Comparison of ENCODE assay signal across 15 cellular contexts in genomic region chr6:33521790-33522091, GRCh38. TPM values are rescaled to one million over a fixed set of nuclear protein-coding genes. Genes with fewer than 3 reads are reported as not detected.
DNase-seq lines count a peak whose midpoint lies in the region; ATAC-seq and TF ChIP-seq lines count a peak whose summit lies in the region.
"Had no signal": no experiment of that assay in that cellular context is flagged by ENCODE, and none has a peak within 500 bp of the region (broad histone marks: within the 10 kb centered on the region; RNA-seq: fewer than 3 reads in every experiment).

No MANE protein-coding gene starts in this region.

- H3K4me2 ChIP-seq in neural progenitor cell = no peak overlapping the region
- H3K4me2 ChIP-seq in MM.1S (ENCODE audit: low read depth, low read length) = no peak overlapping the region
- H3K4me2 ChIP-seq: A549 had no signal

- peaks cover 3% of the 10 kb centered on the region for H3K4me1 Mint-ChIP-seq in neural progenitor cell
- no peaks in the 10 kb centered on the region for H3K4me1 Mint-ChIP-seq in activated CD4-positive, alpha-beta T cell treated with anti-CD3 and anti-CD28 coated beads, Interleukin-2, amount 10 ng/mL, durations not matched to agents 24 days and 14 days

- H2AFZ ChIP-seq in neural progenitor cell (replicated peaks) (no peak overlapping the region), MM.1S (ENCODE audit: low read length) (no peak overlapping the region)

- H3K4me1 ChIP-seq in neural progenitor cell (no peaks in the 10 kb centered on the region), MM.1S (ENCODE audit: low read length) (no peaks in the 10 kb centered on the region)
- H3K4me1 ChIP-seq: A549, Caco-2, HAP-1 had no signal

- no peaks in the 10 kb centered on the region for H3K27me3 ChIP-seq in neural progenitor cell
- H3K27me3 ChIP-seq in MM.1S (replicated peaks; ENCODE audit: insufficient read depth, low read length) = peaks cover 10% of the 10 kb centered on the region

- H3K27ac Mint-ChIP-seq in neural progenitor cell = peak overlapping the region; percentile 21
- H3K27ac Mint-ChIP-seq in activated CD4-positive, alpha-beta T cell treated with anti-CD3 and anti-CD28 coated beads, Interleukin-2, amount 10 ng/mL, durations not matched to agents 24 days and 14 days = no peak overlapping the region
- H3K27ac Mint-ChIP-seq: CD4-positive, alpha-beta T cell had no signal

- H4K20me1 ChIP-seq in neural progenitor cell (ENCODE audit: low read depth) = no peaks in the 10 kb centered on the region
- no peaks in the 10 kb centered on the region for H4K20me1 ChIP-seq in MM.1S (ENCODE audit: insufficient read depth, low read length)

- H3K27ac ChIP-seq in neural progenitor cell = no peak overlapping the region
- H3K27ac ChIP-seq in MM.1S (ENCODE audit: low read length) = no peak overlapping the region
- H3K27ac ChIP-seq: 22Rv1, A549, C4-2B had no signal

- no peak overlapping the region for H3K4me3 ChIP-seq in neural progenitor cell
- H3K4me3 ChIP-seq in MM.1S (ENCODE audit: low read length) = no peak overlapping the region
- H3K4me3 ChIP-seq: A549, HAP-1 had no signal

- no peak overlapping the region for H3K4me3 Mint-ChIP-seq in neural progenitor cell
- no peak overlapping the region for H3K4me3 Mint-ChIP-seq in activated CD4-positive, alpha-beta T cell treated with anti-CD3 and anti-CD28 coated beads, Interleukin-2, amount 10 ng/mL, durations not matched to agents 24 days and 14 days
- H3K4me3 Mint-ChIP-seq: CD4-positive, alpha-beta T cell had no signal

- H3K9me2 ChIP-seq in MM.1S (replicated peaks; ENCODE audit: insufficient read depth, low read length) = no peaks in the 10 kb centered on the region

- H3K9ac ChIP-seq in neural progenitor cell (no peak overlapping the region), MM.1S (ENCODE audit: low read length) (no peak overlapping the region)

- H3K9me3 Mint-ChIP-seq in neural progenitor cell = peaks cover 4% of the 10 kb centered on the region
- no peaks in the 10 kb centered on the region for H3K9me3 Mint-ChIP-seq in activated CD4-positive, alpha-beta T cell treated with anti-CD3 and anti-CD28 coated beads, Interleukin-2, amount 10 ng/mL, durations not matched to agents 24 days and 14 days
- H3K9me3 Mint-ChIP-seq: CD4-positive, alpha-beta T cell had no signal

- H3K9me3 ChIP-seq in neural progenitor cell (ENCODE audit: low read depth) (no peaks in the 10 kb centered on the region), MM.1S (replicated peaks; ENCODE audit: insufficient read depth, low read length) (no peaks in the 10 kb centered on the region)
- H3K9me3 ChIP-seq: A549, Caco-2, HAP-1 had no signal

- TF ChIP-seq CTCF in neural progenitor cell (IDR thresholded peaks at IDR 0.05) = no peak
- TF ChIP-seq CTCF in MM.1S (IDR thresholded peaks at IDR 0.05; ENCODE audit: low read length) = no peak

- H3K27me3 Mint-ChIP-seq in neural progenitor cell (ENCODE audit: insufficient read depth, low read depth) = peaks cover 2% of the 10 kb centered on the region
- peaks cover 2% of the 10 kb centered on the region for H3K27me3 Mint-ChIP-seq in activated CD4-positive, alpha-beta T cell treated with anti-CD3 and anti-CD28 coated beads, Interleukin-2, amount 10 ng/mL, durations not matched to agents 24 days and 14 days
- H3K27me3 Mint-ChIP-seq: CD4-positive, alpha-beta T cell had no signal

- DNase-seq in NCI-H146 (lab: John Stamatoyannopoulos, UW) = peak; percentile 70
- no peak for DNase-seq in NCI-H146 treated with DMSO at 0.1 percent for 48 hours (lab: John Stamatoyannopoulos, UW; ENCODE audit: unreplicated experiment)
- peak; percentile 65 for DNase-seq in NCI-H69 (lab: John Stamatoyannopoulos, UW)
- no peak for DNase-seq in neural progenitor cell (ENCODE audit: low spot score)
- no peak for DNase-seq in activated CD4-positive, alpha-beta T cell treated with anti-CD3 and anti-CD28 coated beads, Interleukin-2, amount 10 ng/mL, durations not matched to agents 24 days and 14 days
- DNase-seq in MM.1S = no peak
- DNase-seq: AML-193; Caco-2; CD4-positive, alpha-beta T cell; GOT3 had no signal

- no peak for ATAC-seq in GM18519 (IDR thresholded peaks at IDR 0.05; ENCODE audit: low FRiP score, unreplicated experiment)
- ATAC-seq: A549 had no signal

- H3K79me2 ChIP-seq in neural progenitor cell (ENCODE audit: low read depth) = no peaks in the 10 kb centered on the region
- no peaks in the 10 kb centered on the region for H3K79me2 ChIP-seq in MM.1S (ENCODE audit: low read length)

- H3F3A ChIP-seq in neural progenitor cell (ENCODE audit: low read depth) = peaks cover 6% of the 10 kb centered on the region
- H3F3A ChIP-seq in MM.1S (ENCODE audit: insufficient read depth, low read length) = no peaks in the 10 kb centered on the region

- H3K36me3 Mint-ChIP-seq in neural progenitor cell = no peaks in the 10 kb centered on the region
- no peaks in the 10 kb centered on the region for H3K36me3 Mint-ChIP-seq in activated CD4-positive, alpha-beta T cell treated with anti-CD3 and anti-CD28 coated beads, Interleukin-2, amount 10 ng/mL, durations not matched to agents 24 days and 14 days (ENCODE audit: low read depth)

- intact Hi-C loops in activated CD4-positive, alpha-beta T cell treated with anti-CD3 and anti-CD28 coated beads, Interleukin-2, amount 10 ng/mL, durations not matched to agents 24 days and 14 days (cut with micrococcal nuclease) = no loop called here

- H3K36me3 ChIP-seq in neural progenitor cell (no peaks in the 10 kb centered on the region), MM.1S (replicated peaks; ENCODE audit: insufficient read depth, low read length) (no peaks in the 10 kb centered on the region)
- H3K36me3 ChIP-seq: HAP-1 had no signal

RNA-seq across cellular contexts. Expression of gene BAK1, which starts 58.3 kb away (rescaled TPM):
- 13.9 and 40.0 TPM in 2 replicates for total RNA-seq in neural progenitor cell (ENCODE audit: low replicate concordance)
- 54.7 and 55.9 TPM in 2 replicates for total RNA-seq in activated CD4-positive, alpha-beta T cell treated with anti-CD3 and anti-CD28 coated beads, Interleukin-2, amount 10 ng/mL, durations not matched to agents 24 days and 14 days

Comparison
In these comparisons a context has a peak if more than half of its experiments do, and no peak if none do; other contexts are left out.
1. DNase-seq: peak in NCI-H146 (single experiment) and NCI-H69 (single experiment); none in NCI-H146 treated with DMSO at 0.1 percent for 48 hours (single experiment), neural progenitor cell (single experiment), activated CD4-positive, alpha-beta T cell treated with anti-CD3 and anti-CD28 coated beads, Interleukin-2, amount 10 ng/mL, durations not matched to agents 24 days and 14 days (single experiment) and MM.1S (single experiment).